8 cellular contexts compared by ENCODE assay signal in genomic region chr5:157855404-157855994, GRCh38. TPM values are rescaled to one million over a fixed set of nuclear protein-coding genes. Genes with fewer than 3 reads are reported as not detected.
A peak's percentile ranks its signal among the peaks of the same experiment; 100 is the strongest.
DNase-seq lines count a peak whose midpoint lies in the region; TF ChIP-seq lines count a peak whose summit lies in the region.

No MANE protein-coding gene starts in this region.

- no peaks in the 10 kb centered on the region for H3K9me3 Mint-ChIP-seq in brain

- H3K36me3 ChIP-seq in OCI-LY1 (ENCODE audit: insufficient read depth, low read length) (peaks cover 10% of the 10 kb centered on the region; the same call in 1 of the 2 replicates), suprapubic skin (no peaks in the 10 kb centered on the region)

- no peaks in the 10 kb centered on the region for H3K9me3 ChIP-seq in OCI-LY1 (ENCODE audit: low read length)
- no peaks in the 10 kb centered on the region for H3K9me3 ChIP-seq in suprapubic skin

- no peak overlapping the region for H2AFZ ChIP-seq in OCI-LY1 (ENCODE audit: low read length)

- H3K27me3 ChIP-seq in OCI-LY1 (ENCODE audit: insufficient read depth, low read length) (no peaks in the 10 kb centered on the region), suprapubic skin (no peaks in the 10 kb centered on the region)

- H3K9ac ChIP-seq in OCI-LY1 (ENCODE audit: low read length), result no peak overlapping the region

- 0 out of 2 replicates have a peak, but pooled peaks cover 3% of the 10 kb centered on the region for H4K20me1 ChIP-seq in OCI-LY1 (ENCODE audit: insufficient read depth, low read length)

- WGBS in suprapubic skin, result 64% methylated on average over 10 of the region's 10 CpGs

- H3K27me3 Mint-ChIP-seq in brain, result peaks cover 5% of the 10 kb centered on the region

- peaks cover 72% of the 10 kb centered on the region for H3K4me1 Mint-ChIP-seq in brain

- peak overlapping the region in 2 of 5 experiments; percentile 28 to 42 for H3K27ac Mint-ChIP-seq in brain

- peak overlapping the region; percentile 87 for H3K4me2 ChIP-seq in OCI-LY1 (ENCODE audit: low read length)

- no peak overlapping the region for H3K27ac ChIP-seq in C4-2B
- peak overlapping the region; percentile 18 for H3K27ac ChIP-seq in OCI-LY1 (ENCODE audit: low read depth, low read length, poor library complexity, severe bottlenecking)
- H3K27ac ChIP-seq in suprapubic skin, result no peak overlapping the region

- H3K79me2 ChIP-seq in OCI-LY1 (ENCODE audit: insufficient read depth, low read length), result peaks cover 83% of the 10 kb centered on the region

- DNase-seq in islet precursor cell, result peak; percentile 83
- no peak for DNase-seq in suprapubic skin (ENCODE audit: low spot score in 2 of 2)
- no peak for DNase-seq in activated CD8-positive, alpha-beta memory T cell treated with anti-CD3 and anti-CD28 coated beads, Interleukin-2, amount 50 U/mL, for 4 hours
- DNase-seq in stimulated activated naive CD4-positive, alpha-beta T cell treated with Interleukin-2 at 50 U/mL for 16 hours (lab: John Stamatoyannopoulos, UW), result no peak

- peaks cover 28% of the 10 kb centered on the region for H3K36me3 Mint-ChIP-seq in brain

- TF ChIP-seq CTCF in C4-2B (conservative IDR thresholded peaks at IDR 0.05), result peak; percentile 82
- peak; percentile 37; the same call in 1 of the 2 replicates for TF ChIP-seq CTCF in GM12874 (IDR thresholded peaks at IDR 0.05; ENCODE audit: insufficient read depth, low read depth, low read length)
- peak; percentile 57 for TF ChIP-seq CTCF in OCI-LY1 (IDR thresholded peaks at IDR 0.05; ENCODE audit: low read length)
- peak; percentile 65 to 70 for TF ChIP-seq CTCF in brain (conservative IDR thresholded peaks at IDR 0.05)
- TF ChIP-seq CTCF in suprapubic skin (IDR thresholded peaks at IDR 0.05), result peak; percentile 45 to 62

- H3K9me2 ChIP-seq in OCI-LY1 (ENCODE audit: low read depth, low read length), result no peaks in the 10 kb centered on the region

- peak overlapping the region; percentile 14 for H3K4me3 ChIP-seq in OCI-LY1 (ENCODE audit: low read depth, low read length, poor library complexity, severe bottlenecking)
- H3K4me3 ChIP-seq in suprapubic skin, result no peak overlapping the region

- H3K4me1 ChIP-seq in OCI-LY1 (ENCODE audit: insufficient read depth, low read length, severe bottlenecking) (peaks cover 73% of the 10 kb centered on the region), suprapubic skin (peaks cover 43% of the 10 kb centered on the region)

- no peak for TF ChIP-seq POLR2A in suprapubic skin (IDR thresholded peaks at IDR 0.05)

- no peak for TF ChIP-seq EP300 in suprapubic skin (IDR thresholded peaks at IDR 0.05)

- H3K4me3 Mint-ChIP-seq in brain, result peak overlapping the region; percentile 45 to 81 (median 64)

- 0 out of 2 replicates have a peak, but pooled peaks cover 2% of the 10 kb centered on the region for H3F3A ChIP-seq in OCI-LY1 (ENCODE audit: insufficient read depth, low read length)

RNA-seq across cellular contexts. Expression of gene CLINT1, which starts 3.4 kb away (rescaled TPM):
- 25.8 TPM for polyA plus RNA-seq in brain (ENCODE audit: insufficient read depth, low read depth, low replicate concordance)
- 100 to 1,000 TPM; 112 to 220 (median 136) TPM for total RNA-seq in suprapubic skin
